ENCODE assay signal across 8 cellular contexts in the genomic region with DNA sequence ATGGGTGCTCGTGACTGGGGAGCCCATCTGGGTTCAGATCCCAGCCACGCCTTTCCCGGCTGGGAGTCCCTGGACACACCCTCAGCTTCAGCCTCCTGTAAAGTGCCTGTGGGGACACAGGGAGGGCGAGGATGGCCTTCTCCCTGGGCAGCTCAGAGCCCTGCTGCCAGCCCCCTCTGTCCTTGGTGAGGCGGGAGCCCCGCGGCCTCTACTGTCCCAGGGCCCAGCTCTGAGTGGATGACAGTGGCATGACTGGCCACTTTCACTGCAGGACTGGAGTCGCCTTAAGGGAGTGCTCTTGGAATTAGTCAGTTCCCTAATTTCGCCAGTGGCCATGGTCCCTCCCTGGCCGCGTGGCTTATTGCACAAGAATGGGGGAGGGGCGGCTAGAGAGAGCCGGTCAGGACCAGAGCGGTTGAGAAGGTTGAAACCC. TPM values are rescaled to one million over a fixed set of nuclear protein-coding genes. Genes with fewer than 3 reads are reported as not detected.
A peak's percentile ranks its signal among the peaks of the same experiment; 100 is the strongest.
DNase-seq lines count a peak whose midpoint lies in the region; ATAC-seq and TF ChIP-seq lines count a peak whose summit lies in the region.

No MANE protein-coding gene starts in this region.

- H3K9me3 Mint-ChIP-seq in naive thymus-derived CD4-positive, alpha-beta T cell = no peaks in the 10 kb centered on the region

- peak; percentile 6 for ATAC-seq in naive thymus-derived CD4-positive, alpha-beta T cell

- WGBS in esophagus squamous epithelium, 2 donors = 100% methylated on average over 1 of the region's 14 CpGs; no CpG with 5 or more reads in 1 of the 2 donors

- peak overlapping the region; percentile 96 to 99 (median 97); a peak in 20 of 22 replicates for H3K9ac ChIP-seq in BLaER1 treated with 17β-estradiol and CSF1 and Interleukin-3, amounts not matched to agents 10 nM and 100 nM

- H3K27ac Mint-ChIP-seq in naive thymus-derived CD4-positive, alpha-beta T cell = peak overlapping the region in 1 of 9 donors; percentile 17

- POLR2A ChIA-PET in naive thymus-derived CD4-positive, alpha-beta T cell (lab: Charles Lee) = interaction anchor here (1.6 kb wide), 1 partner anchor 35 kb away, joined by 9 read pairs; no protein-coding TSS in a partner anchor

- H3K36me3 Mint-ChIP-seq in naive thymus-derived CD4-positive, alpha-beta T cell = peaks cover 0 to 6% (median 0%) of the 10 kb centered on the region in 5 donors

- peaks cover 63 to 84% (median 78%) of the 10 kb centered on the region in 10 experiments for H3K4me1 ChIP-seq in BLaER1 treated with 17β-estradiol and CSF1 and Interleukin-3, amounts not matched to agents 10 nM and 100 nM
- H3K4me1 ChIP-seq in Peyer's patch (peaks cover 20 to 67% (median 29%) of the 10 kb centered on the region in 4 donors), esophagus squamous epithelium (peaks cover 61 to 78% (median 67%) of the 10 kb centered on the region in 3 donors)
- peaks cover 5 to 30% of the 10 kb centered on the region in 2 donors for H3K4me1 ChIP-seq in naive thymus-derived CD4-positive, alpha-beta T cell (ENCODE audit: control insufficient read depth in 2 of 2, insufficient read depth in 2 of 2, low read length in 2 of 2)

- intact Hi-C loops in esophagus squamous epithelium (cut with DNase I) = no loop called here
- intact Hi-C loops in naive thymus-derived CD4-positive, alpha-beta T cell (cut with micrococcal nuclease) = loop anchor here in 1 of 2 donors (10.0 kb wide), 1 partner anchor 411 kb away; a partner anchor contains a TSS

- no peak for TF ChIP-seq CTCF in Peyer's patch (IDR thresholded peaks at IDR 0.05)
- TF ChIP-seq CTCF in esophagus squamous epithelium (IDR thresholded peaks at IDR 0.05) = peak in 1 of 6 experiments; percentile 8

- peak in 2 of 3 donors; percentile 24 to 74 for DNase-seq in Peyer's patch
- DNase-seq in esophagus squamous epithelium (lab: John Stamatoyannopoulos, UW) = no peak
- DNase-seq in naive thymus-derived CD4-positive, alpha-beta T cell = no peak
- DNase-seq in NCI-H1417 (lab: John Stamatoyannopoulos, UW) = no peak
- DNase-seq in stimulated activated CD4-positive, alpha-beta T cell treated with anti-CD3 and anti-CD28 coated beads, Interleukin-12 subunit alpha, Interleukin-12 subunit beta, amount 100 ng/mL, for 4 hours = no peak
- DNase-seq in NCI-H1092 (lab: John Stamatoyannopoulos, UW) = no peak
- no peak for DNase-seq in NCI-H345 (lab: John Stamatoyannopoulos, UW)

- H3K4me1 Mint-ChIP-seq in naive thymus-derived CD4-positive, alpha-beta T cell = peaks cover 17 to 41% (median 35%) of the 10 kb centered on the region in 7 donors

- H3K27ac ChIP-seq in BLaER1 treated with 17β-estradiol and CSF1 and Interleukin-3, amounts not matched to agents 10 nM and 100 nM = peak overlapping the region; percentile 91 to 98 (median 95); a peak in 21 of 22 replicates
- H3K27ac ChIP-seq in Peyer's patch (peak overlapping the region; percentile 26 to 99 (median 92)), esophagus squamous epithelium (peak overlapping the region; percentile 94 to 99 (median 97))
- no peak overlapping the region for H3K27ac ChIP-seq in naive thymus-derived CD4-positive, alpha-beta T cell (ENCODE audit: low read depth, low read length)

- CTCF ChIA-PET in naive thymus-derived CD4-positive, alpha-beta T cell (lab: Charles Lee) = no interaction called here

- H3K36me3 ChIP-seq in BLaER1 treated with 17β-estradiol and CSF1 and Interleukin-3, amounts not matched to agents 10 nM and 100 nM = peaks cover 19 to 82% (median 72%) of the 10 kb centered on the region in 11 experiments
- H3K36me3 ChIP-seq in Peyer's patch (peaks cover 0 to 19% (median 0%) of the 10 kb centered on the region in 3 donors), esophagus squamous epithelium (peaks cover 0 to 29% (median 0%) of the 10 kb centered on the region in 3 donors)
- peaks cover 0 to 13% (median 0%) of the 10 kb centered on the region in 3 experiments for H3K36me3 ChIP-seq in naive thymus-derived CD4-positive, alpha-beta T cell (ENCODE audit: control insufficient read depth in 2 of 3, insufficient read depth in 3 of 3, low read length in 3 of 3)

- H3K4me3 Mint-ChIP-seq in naive thymus-derived CD4-positive, alpha-beta T cell = peak overlapping the region in 3 of 10 donors; percentile 12 to 38 (median 29)

- peaks cover 76 to 89% (median 78%) of the 10 kb centered on the region in 11 experiments for H4K20me1 ChIP-seq in BLaER1 treated with 17β-estradiol and CSF1 and Interleukin-3, amounts not matched to agents 10 nM and 100 nM

- no peak for TF ChIP-seq POLR2A in Peyer's patch (IDR thresholded peaks at IDR 0.05)
- no peak for TF ChIP-seq POLR2A in esophagus squamous epithelium (IDR thresholded peaks at IDR 0.05)

- H3K4me3 ChIP-seq in BLaER1 treated with 17β-estradiol and CSF1 and Interleukin-3, amounts not matched to agents 10 nM and 100 nM = peak overlapping the region in 7 of 10 experiments; percentile 21 to 97 (median 96); a peak in 11 of 20 replicates
- H3K4me3 ChIP-seq in Peyer's patch (peak overlapping the region in 2 of 4 donors; percentile 95 to 99), esophagus squamous epithelium (peak overlapping the region in 2 of 4 donors; percentile 93 to 98)
- no peak overlapping the region for H3K4me3 ChIP-seq in naive thymus-derived CD4-positive, alpha-beta T cell (ENCODE audit: low read length)

- H3K27me3 Mint-ChIP-seq in naive thymus-derived CD4-positive, alpha-beta T cell = no peaks in the 10 kb centered on the region

- peak overlapping the region; percentile 95 to 100 (median 99); a peak in 21 of 22 replicates for H3K4me2 ChIP-seq in BLaER1 treated with 17β-estradiol and CSF1 and Interleukin-3, amounts not matched to agents 10 nM and 100 nM

- no peaks in the 10 kb centered on the region for H3K27me3 ChIP-seq in BLaER1 treated with 17β-estradiol and CSF1 and Interleukin-3, amounts not matched to agents 10 nM and 100 nM
- H3K27me3 ChIP-seq in Peyer's patch (no peaks in the 10 kb centered on the region), esophagus squamous epithelium (no peaks in the 10 kb centered on the region)
- no peaks in the 10 kb centered on the region for H3K27me3 ChIP-seq in naive thymus-derived CD4-positive, alpha-beta T cell (ENCODE audit: control insufficient read depth in 2 of 2, insufficient read depth in 2 of 2, low read length in 2 of 2)

- H3K9me3 ChIP-seq in BLaER1 treated with 17β-estradiol and CSF1 and Interleukin-3, amounts not matched to agents 10 nM and 100 nM (replicated peaks in 1 of 11) = no peaks in the 10 kb centered on the region
- H3K9me3 ChIP-seq in Peyer's patch (no peaks in the 10 kb centered on the region), esophagus squamous epithelium (no peaks in the 10 kb centered on the region)
- H3K9me3 ChIP-seq in naive thymus-derived CD4-positive, alpha-beta T cell (ENCODE audit: control insufficient read depth in 2 of 3, low read length in 3 of 3) = no peaks in the 10 kb centered on the region

RNA-seq across cellular contexts. Expression of a gene that starts 4.6 kb away (rescaled TPM):
- total RNA-seq in Peyer's patch (10 to 100 TPM; 21.5 to 91.2 (median 69.6) TPM), esophagus squamous epithelium (10 to 100 TPM; 11.2 to 36.2 (median 23.3) TPM)
- total RNA-seq in naive thymus-derived CD4-positive, alpha-beta T cell = 100 to 1,000 TPM in 1 of 5 experiments, 10 to 100 TPM in 4; 73.1 to 194 (median 86.5) TPM
- 10 to 100 TPM; 17.8 to 20.3 TPM for polyA plus RNA-seq in naive thymus-derived CD4-positive, alpha-beta T cell

RNA-seq across cellular contexts. Expression of a gene that starts 34.1 kb away (rescaled TPM):
- total RNA-seq in Peyer's patch (10 to 100 TPM; 33.8 to 74.1 (median 44.1) TPM), esophagus squamous epithelium (10 to 100 TPM; 13.4 to 21.5 (median 19.0) TPM)
- total RNA-seq in naive thymus-derived CD4-positive, alpha-beta T cell = 100 to 1,000 TPM in 4 of 5 experiments, 10 to 100 TPM in 1; 82.4 to 203 (median 134) TPM
- polyA plus RNA-seq in naive thymus-derived CD4-positive, alpha-beta T cell = 10 to 100 TPM; 21.0 to 32.3 TPM

Comparison
In these comparisons a context has a peak if more than half of its experiments do, and no peak if none do; other contexts are left out.
1. DNase-seq: peak in Peyer's patch (2 of 3); none in esophagus squamous epithelium (single experiment), naive thymus-derived CD4-positive, alpha-beta T cell (0 of 9), NCI-H1417 (0 of 3), stimulated activated CD4-positive, alpha-beta T cell treated with anti-CD3 and anti-CD28 coated beads, Interleukin-12 subunit alpha, Interleukin-12 subunit beta, amount 100 ng/mL, for 4 hours (single experiment), NCI-H1092 (single experiment) and NCI-H345 (single experiment).